ENCODE assay signal across 1 cellular context in the genomic region with DNA sequence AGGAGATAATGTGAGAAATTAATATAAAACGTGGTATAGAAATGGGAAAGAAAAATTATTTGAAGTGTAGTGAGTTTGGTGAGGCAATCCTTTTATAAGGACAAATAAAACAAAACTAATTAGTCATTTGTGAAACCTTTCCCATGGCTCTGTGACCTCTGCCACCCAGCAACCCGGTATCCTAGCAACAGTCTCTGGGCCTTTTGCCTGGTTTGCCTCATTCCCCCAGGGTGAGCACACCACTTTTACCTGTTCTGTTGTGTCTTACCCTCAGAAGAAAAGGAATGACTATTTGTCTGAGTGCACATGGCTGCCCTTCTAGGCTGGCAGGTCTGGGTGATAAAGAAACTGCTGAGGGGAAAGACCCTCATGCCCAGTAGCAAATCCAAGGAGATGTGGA.
TF ChIP-seq lines count a peak whose summit lies in the region.

No MANE protein-coding gene starts in this region.

TF ChIP-seq in SK-N-SH, 30 proteins besides CTCF, POLR2A, EP300 and RAD21 (continued from another document):
- TF ChIP-seq PBX3 (IDR thresholded peaks at IDR 0.05) (no peak), TEAD4 (IDR thresholded peaks at IDR 0.05; ENCODE audit: borderline replicate concordance, insufficient read depth) (no peak), NFIC (IDR thresholded peaks at IDR 0.05; ENCODE audit: borderline replicate concordance) (no peak)
TF ChIP-seq in SK-N-SH: peak in this region for 0.
